Comparison of ENCODE assay signal across 1 cellular context in genomic region chr1:37486680-37487618, GRCh38.
A peak's percentile ranks its signal among the peaks of the same experiment; 100 is the strongest.
TF ChIP-seq lines count a peak whose summit lies in the region.

No MANE protein-coding gene starts in this region.

TF ChIP-seq in GM12878, 131 proteins besides CTCF, POLR2A, EP300 and RAD21 (continued from another document and continues in another):
- TF ChIP-seq EZH2 (IDR thresholded peaks at IDR 0.05; ENCODE audit: borderline replicate concordance, control insufficient read depth, low read depth, low read length) (no peak), USF1 (IDR thresholded peaks at IDR 0.05; ENCODE audit: borderline replicate concordance, extremely low read length, insufficient read depth, low read depth, low read length) (no peak), PBX3 (IDR thresholded peaks at IDR 0.05; ENCODE audit: insufficient replicate concordance, low read depth, low read length) (no peak), ZBTB4 (CRISPR knock-in tag; IDR thresholded peaks at IDR 0.05) (no peak), ATF3 (IDR thresholded peaks at IDR 0.05; ENCODE audit: borderline replicate concordance, extremely low read depth, low read depth, low read length) (no peak), HDAC6 (IDR thresholded peaks at IDR 0.05; ENCODE audit: unreplicated experiment) (no peak), BACH1 (IDR thresholded peaks at IDR 0.05; ENCODE audit: borderline replicate concordance) (0 out of 2 replicates have a peak, but pooled peaks have one; percentile 27), BCL3 (IDR thresholded peaks at IDR 0.05; ENCODE audit: borderline replicate concordance, insufficient read depth, low read depth, low read length, poor library complexity, severe bottlenecking) (no peak), HCFC1 (IDR thresholded peaks at IDR 0.05; ENCODE audit: low read length) (no peak), STAT3 (IDR thresholded peaks at IDR 0.05; ENCODE audit: low read depth, low read length) (no peak), RFX5 (IDR thresholded peaks at IDR 0.05; ENCODE audit: low read depth, low read length) (no peak), SIN3A (IDR thresholded peaks at IDR 0.05; ENCODE audit: low read depth, low read length) (no peak), IRF5 (IDR thresholded peaks at IDR 0.05; ENCODE audit: borderline replicate concordance) (no peak), JUND (IDR thresholded peaks at IDR 0.05; ENCODE audit: low read depth, low read length) (no peak), ZBTB40 (IDR thresholded peaks at IDR 0.05; ENCODE audit: borderline replicate concordance) (no peak), POU2F2 (IDR thresholded peaks at IDR 0.05; ENCODE audit: borderline replicate concordance, low read depth, low read length) (0 out of 3 replicates have a peak, but pooled peaks have one; percentile 21), DPF2 (IDR thresholded peaks at IDR 0.05) (0 out of 2 replicates have a peak, but pooled peaks have one; percentile 21), ZSCAN29 (IDR thresholded peaks at IDR 0.05) (no peak), POLR2AphosphoS2 (IDR thresholded peaks at IDR 0.05; ENCODE audit: low read depth, low read length) (no peak), SMARCA5 (IDR thresholded peaks at IDR 0.05) (peak; percentile 50; the same call in 1 of the 2 replicates), NFYA (IDR thresholded peaks at IDR 0.05; ENCODE audit: borderline replicate concordance, low read depth, low read length) (no peak), NBN (IDR thresholded peaks at IDR 0.05) (no peak), IKZF2 (IDR thresholded peaks at IDR 0.05) (no peak), YBX1 (IDR thresholded peaks at IDR 0.05) (no peak), HDGF (IDR thresholded peaks at IDR 0.05) (0 out of 2 replicates have a peak, but pooled peaks have one; percentile 39), CUX1 (IDR thresholded peaks at IDR 0.05; ENCODE audit: insufficient replicate concordance, low read depth, low read length) (peak; percentile 14), MYC (IDR thresholded peaks at IDR 0.05; ENCODE audit: insufficient read depth, insufficient read length, insufficient replicate concordance, low read length, severe bottlenecking) (no peak), ELK1 (IDR thresholded peaks at IDR 0.05; ENCODE audit: low read depth, low read length) (no peak), ZNF687 (IDR thresholded peaks at IDR 0.05) (no peak), GABPA (IDR thresholded peaks at IDR 0.05; ENCODE audit: low read depth) (no peak)
